In genomic region chr19:19366691-19367396, GRCh38 we compare ENCODE assay signal across 9 cellular contexts. TPM values are rescaled to one million over a fixed set of nuclear protein-coding genes. Genes with fewer than 3 reads are reported as not detected.
DNase-seq lines count a peak whose midpoint lies in the region; ATAC-seq and TF ChIP-seq lines count a peak whose summit lies in the region.
"Had no signal": no experiment of that assay in that cellular context is flagged by ENCODE, and none has a peak within 500 bp of the region (broad histone marks: within the 10 kb centered on the region; RNA-seq: fewer than 3 reads in every experiment).

No MANE protein-coding gene starts in this region.

- WGBS in prostate gland = 35% methylated on average over 12 of the region's 12 CpGs

- H3K9me3 Mint-ChIP-seq in CD4-positive, alpha-beta memory T cell = peaks cover 0 to under 1% (median 0%) of the 10 kb centered on the region in 8 donors
- H3K9me3 Mint-ChIP-seq in glutamatergic neuron (ENCODE audit: unreplicated experiment) = peaks cover 2% of the 10 kb centered on the region

- TF ChIP-seq POLR2A in prostate gland (IDR thresholded peaks at IDR 0.05) (no peak), uterus (IDR thresholded peaks at IDR 0.05) (no peak)

- peak; percentile 63 to 73 (median 70) for DNase-seq in CD4-positive, alpha-beta memory T cell
- DNase-seq in LHCN-M2 (ENCODE audit: low read depth) = peak; percentile 60
- peak; percentile 91 to 93 for DNase-seq in SHP77 (lab: John Stamatoyannopoulos, UW)
- DNase-seq in activated effector memory CD4-positive, alpha-beta T cell treated with anti-CD3 and anti-CD28 coated beads, Interleukin-2, amount 50 U/mL, for 16 hours = peak; percentile 89
- DNase-seq in glutamatergic neuron = peak; percentile 60
- DNase-seq in prostate gland (ENCODE audit: low spot score) = peak; percentile 62
- DNase-seq in uterus = peak; percentile 42 to 53

- ATAC-seq in GM19468 (IDR thresholded peaks at IDR 0.05; ENCODE audit: extremely low read depth, unreplicated experiment) = peak; percentile 28

- no peaks in the 10 kb centered on the region for H3K36me3 ChIP-seq in CD4-positive, alpha-beta memory T cell (ENCODE audit: insufficient read depth, low read length)
- no peaks in the 10 kb centered on the region for H3K36me3 ChIP-seq in prostate gland
- no peaks in the 10 kb centered on the region for H3K36me3 ChIP-seq in uterus

- peak overlapping the region; percentile 74 to 93 (median 89) for H3K27ac Mint-ChIP-seq in CD4-positive, alpha-beta memory T cell
- H3K27ac Mint-ChIP-seq in glutamatergic neuron (ENCODE audit: unreplicated experiment) = peak overlapping the region; percentile 52

- TF ChIP-seq CTCF in glutamatergic neuron (IDR thresholded peaks at IDR 0.05; ENCODE audit: partially characterized antibody, unreplicated experiment) = peak; percentile 85
- peak; percentile 89 to 98 (median 96) for TF ChIP-seq CTCF in prostate gland (IDR thresholded peaks at IDR 0.05)
- TF ChIP-seq CTCF in uterus (IDR thresholded peaks at IDR 0.05) = peak; percentile 84 to 93 (median 86)

- peak overlapping the region in 1 of 2 donors; percentile 11 for H3K4me3 ChIP-seq in CD4-positive, alpha-beta memory T cell (ENCODE audit: low read length in 2 of 2)
- H3K4me3 ChIP-seq in prostate gland (no peak overlapping the region), uterus (no peak overlapping the region)
- H3K4me3 ChIP-seq: SK-N-MC had no signal

- POLR2A ChIA-PET in CD4-positive, alpha-beta memory T cell (lab: Charles Lee; ENCODE audit: partially characterized antibody) = interaction anchor here (0.5 to 8.4 kb wide), 5 partner anchors 19 to 126 kb away, joined by 3 to 134 read pairs (median 5); partner anchors contain the start of gene GATAD2A

- intact Hi-C loops in CD4-positive, alpha-beta memory T cell (cut with micrococcal nuclease) = loop anchor here (1.0 kb wide), 2 partner anchors 40 to 123 kb away; no protein-coding TSS in a partner anchor
- intact Hi-C loops in prostate gland (cut with DNase I) (loop anchor here (1.0 kb wide), 1 partner anchor 123 kb away; no protein-coding TSS in a partner anchor), uterus (cut with DNase I; ENCODE audit: low total_unique reads) (loop anchor here (5.0 kb wide), 1 partner anchor 120 kb away; no protein-coding TSS in a partner anchor)

- no peak overlapping the region for H3K27ac ChIP-seq in CD4-positive, alpha-beta memory T cell (ENCODE audit: low read depth, low read length)
- H3K27ac ChIP-seq in prostate gland = no peak overlapping the region
- no peak overlapping the region for H3K27ac ChIP-seq in uterus
- H3K27ac ChIP-seq: SK-N-MC had no signal

- peaks cover 25% of the 10 kb centered on the region for H3K4me1 ChIP-seq in CD4-positive, alpha-beta memory T cell (ENCODE audit: insufficient read depth, low read length)
- H3K4me1 ChIP-seq in prostate gland (replicated peaks) (no peaks in the 10 kb centered on the region), uterus (no peaks in the 10 kb centered on the region)

- peak overlapping the region in 6 of 8 donors; percentile 31 to 82 (median 64) for H3K4me3 Mint-ChIP-seq in CD4-positive, alpha-beta memory T cell
- no peak overlapping the region for H3K4me3 Mint-ChIP-seq in glutamatergic neuron (ENCODE audit: unreplicated experiment)

- CTCF ChIA-PET in CD4-positive, alpha-beta memory T cell (lab: Charles Lee; ENCODE audit: partially characterized antibody) = interaction anchor here (0.7 to 10.9 kb wide), 17 partner anchors 8 to 165 kb away, joined by 3 to 287 read pairs (median 3); partner anchors contain the start of gene GATAD2A

- no peaks in the 10 kb centered on the region for H3K27me3 Mint-ChIP-seq in CD4-positive, alpha-beta memory T cell
- H3K27me3 Mint-ChIP-seq in glutamatergic neuron (ENCODE audit: unreplicated experiment) = peaks cover under 1% of the 10 kb centered on the region

- H3K36me3 Mint-ChIP-seq in CD4-positive, alpha-beta memory T cell = no peaks in the 10 kb centered on the region
- H3K36me3 Mint-ChIP-seq in glutamatergic neuron (ENCODE audit: unreplicated experiment) = no peaks in the 10 kb centered on the region

- H3K4me1 Mint-ChIP-seq in CD4-positive, alpha-beta memory T cell = peaks cover 11 to 25% (median 18%) of the 10 kb centered on the region in 4 donors
- peaks cover 6% of the 10 kb centered on the region for H3K4me1 Mint-ChIP-seq in glutamatergic neuron (ENCODE audit: low read depth, unreplicated experiment)

- H3K9me3 ChIP-seq in CD4-positive, alpha-beta memory T cell (ENCODE audit: control insufficient read depth in 1 of 2, low read length in 2 of 2) = no peaks in the 10 kb centered on the region
- H3K9me3 ChIP-seq in prostate gland (no peaks in the 10 kb centered on the region), uterus (no peaks in the 10 kb centered on the region)

- H3K27me3 ChIP-seq in CD4-positive, alpha-beta memory T cell (ENCODE audit: insufficient read depth, low read length) = no peaks in the 10 kb centered on the region
- no peaks in the 10 kb centered on the region for H3K27me3 ChIP-seq in prostate gland (replicated peaks; ENCODE audit: insufficient read depth)
- H3K27me3 ChIP-seq in uterus = no peaks in the 10 kb centered on the region

RNA-seq across cellular contexts. Expression of gene GATAD2A, which starts 38.6 kb away (rescaled TPM):
- 100 to 1,000 TPM; 101 to 108 TPM for total RNA-seq in CD4-positive, alpha-beta memory T cell
- 10 to 100 TPM in 1 of 2 donors, 1 to 10 TPM in 1; 3.8 to 30.6 TPM for polyA plus RNA-seq in CD4-positive, alpha-beta memory T cell
- 60.7 and 64.1 TPM in 2 replicates for total RNA-seq in LHCN-M2 (2014; rRNA removed)
- 44.2 TPM for polyA plus RNA-seq in LHCN-M2 (2012)
- total RNA-seq in glutamatergic neuron (ENCODE audit: unreplicated experiment) = 203 TPM
- 100 to 1,000 TPM in 1 of 2 donors, 10 to 100 TPM in 1; 41.7 to 138 TPM for total RNA-seq in prostate gland
- 10 to 100 TPM in 3 of 4 donors, 1 to 10 TPM in 1; 9.7 to 65.1 (median 22.3) TPM for total RNA-seq in uterus

RNA-seq across cellular contexts. Expression of gene MAU2, which starts 46.2 kb away (rescaled TPM):
- 100 to 1,000 TPM; 148 to 155 TPM for total RNA-seq in CD4-positive, alpha-beta memory T cell
- 10 to 100 TPM; 18.1 to 25.4 TPM for polyA plus RNA-seq in CD4-positive, alpha-beta memory T cell
- total RNA-seq in LHCN-M2 (2014; rRNA removed) (23.1 and 26.4 TPM in 2 replicates), glutamatergic neuron (ENCODE audit: unreplicated experiment) (107 TPM), prostate gland (100 to 1,000 TPM in 1 of 2 donors, 10 to 100 TPM in 1; 52.5 to 106 TPM), uterus (10 to 100 TPM; 32.4 to 87.6 (median 70.0) TPM)
- 15.8 TPM for polyA plus RNA-seq in LHCN-M2 (2012)

RNA-seq across cellular contexts. Expression of gene SUGP1, which starts 46.5 kb away (rescaled TPM):
- total RNA-seq in CD4-positive, alpha-beta memory T cell = 10 to 100 TPM; 84.7 to 97.5 TPM
- polyA plus RNA-seq in CD4-positive, alpha-beta memory T cell = 10 to 100 TPM; 18.3 to 34.4 TPM
- 38.7 and 45.8 TPM in 2 replicates for total RNA-seq in LHCN-M2 (2014; rRNA removed)
- polyA plus RNA-seq in LHCN-M2 (2012) = 44.2 TPM
- total RNA-seq in glutamatergic neuron (ENCODE audit: unreplicated experiment) = 134 TPM
- total RNA-seq in prostate gland = 10 to 100 TPM; 51.1 to 53.5 TPM
- total RNA-seq in uterus = 10 to 100 TPM in 2 of 4 donors, 1 to 10 TPM in 2; 9.5 to 43.6 (median 14.0) TPM
